13 cellular contexts compared by ENCODE assay signal in genomic region chr4:71189471-71189870, GRCh38.
DNase-seq lines count a peak whose midpoint lies in the region; ATAC-seq, FAIRE-seq and TF ChIP-seq lines count a peak whose summit lies in the region.
"Had no signal": no experiment of that assay in that cellular context is flagged by ENCODE, and none has a peak within 500 bp of the region (broad histone marks: within the 10 kb centered on the region; RNA-seq: fewer than 3 reads in every experiment).

No MANE protein-coding gene starts in this region.

- H3K27me3 ChIP-seq in kidney epithelial cell (ENCODE audit: control insufficient read depth, insufficient read depth, low read length) (no peaks in the 10 kb centered on the region), small intestine (ENCODE audit: control insufficient read depth in 2 of 2, insufficient read depth in 2 of 2, low read length in 2 of 2) (peaks cover 0 to 4% of the 10 kb centered on the region in 2 donors)
- H3K27me3 ChIP-seq: testis had no signal

- peak; percentile 7 for TF ChIP-seq CTCF in kidney epithelial cell (IDR thresholded peaks at IDR 0.05; ENCODE audit: insufficient read depth, low read length, poor library complexity, severe bottlenecking)

- WGBS in small intestine, 3 donors, result 35 to 65% (median 49%) methylated on average over 6 of the region's 6 CpGs

- peaks cover 27 to 33% of the 10 kb centered on the region in 2 donors for H3K4me1 Mint-ChIP-seq in effector memory CD8-positive, alpha-beta T cell (ENCODE audit: low read depth in 2 of 2)

- H3K27me3 Mint-ChIP-seq in effector memory CD8-positive, alpha-beta T cell, result no peaks in the 10 kb centered on the region

- peaks cover 0 to 2% of the 10 kb centered on the region in 2 donors for H3K4me1 ChIP-seq in small intestine (ENCODE audit: control insufficient read depth in 2 of 2, insufficient read depth in 1 of 2, low read depth in 1 of 2, low read length in 1 of 2)

- no peaks in the 10 kb centered on the region for H3K9me3 Mint-ChIP-seq in effector memory CD8-positive, alpha-beta T cell
- H3K9me3 Mint-ChIP-seq: GM23338 had no signal

- H3K4me3 ChIP-seq in kidney epithelial cell (ENCODE audit: low read depth, low read length), result no peak overlapping the region
- H3K4me3 ChIP-seq in small intestine (ENCODE audit: low read depth in 1 of 2, low read length in 2 of 2), result peak overlapping the region in 1 of 2 donors; percentile 38
- H3K4me3 ChIP-seq: GM23338, testis had no signal

- no peak for ATAC-seq in effector memory CD8-positive, alpha-beta T cell (replicated peaks)
- ATAC-seq: GM23338 had no signal

- peaks cover 18% of the 10 kb centered on the region for H3K36me3 Mint-ChIP-seq in effector memory CD8-positive, alpha-beta T cell (ENCODE audit: insufficient read depth)

- peak overlapping the region in 1 of 2 donors; percentile 85 for H3K4me3 Mint-ChIP-seq in effector memory CD8-positive, alpha-beta T cell
- H3K4me3 Mint-ChIP-seq: GM23338 had no signal

- peak overlapping the region in 1 of 2 donors; percentile 91 for H3K27ac Mint-ChIP-seq in effector memory CD8-positive, alpha-beta T cell
- H3K27ac Mint-ChIP-seq: GM23338 had no signal

- H3K36me3 ChIP-seq in kidney epithelial cell (ENCODE audit: control insufficient read depth, insufficient read depth, low read length) (no peaks in the 10 kb centered on the region), small intestine (ENCODE audit: control insufficient read depth in 2 of 2, insufficient read depth in 2 of 2, low read length in 2 of 2) (peaks cover 0 to under 1% of the 10 kb centered on the region in 2 donors)

- no peaks in the 10 kb centered on the region for H3K9me3 ChIP-seq in small intestine (ENCODE audit: control insufficient read depth, low read depth)
- H3K9me3 ChIP-seq: testis had no signal

- no peak overlapping the region for H3K27ac ChIP-seq in small intestine (ENCODE audit: low read depth in 1 of 2, low read length in 1 of 2)
- H3K27ac ChIP-seq: testis had no signal

- DNase-seq in GM19239 (ENCODE audit: insufficient read length, low spot score), result no peak
- peak; percentile 14 for DNase-seq in amniotic stem cell (lab: John Stamatoyannopoulos, UW)
- DNase-seq in kidney epithelial cell (ENCODE audit: low read depth), result no peak
- DNase-seq in small intestine, result peak; percentile 48
- DNase-seq in effector memory CD8-positive, alpha-beta T cell, result no peak
- DNase-seq in HT-29 (ENCODE audit: low spot score), result no peak
- no peak for DNase-seq in UCSD-AML1 (lab: John Stamatoyannopoulos, UW; ENCODE audit: unreplicated experiment)
- DNase-seq: erythroblast, NCI-H1048, SHP77 treated with DMSO at 0.1 percent for 48 hours, testis had no signal

- FAIRE-seq in GM19239 (lab: Jason Lieb, UNC), result peak; percentile 51
- FAIRE-seq in small intestine (lab: Jason Lieb, UNC), result peak; percentile 15
- FAIRE-seq: GM12892 had no signal

Comparison
In these comparisons a context has a peak if more than half of its experiments do, and no peak if none do; other contexts are left out.
1. DNase-seq: peak in amniotic stem cell (single experiment) and small intestine (single experiment); none in GM19239 (single experiment), kidney epithelial cell (single experiment), effector memory CD8-positive, alpha-beta T cell (0 of 3), HT-29 (single experiment) and UCSD-AML1 (single experiment).